In the genomic region with DNA sequence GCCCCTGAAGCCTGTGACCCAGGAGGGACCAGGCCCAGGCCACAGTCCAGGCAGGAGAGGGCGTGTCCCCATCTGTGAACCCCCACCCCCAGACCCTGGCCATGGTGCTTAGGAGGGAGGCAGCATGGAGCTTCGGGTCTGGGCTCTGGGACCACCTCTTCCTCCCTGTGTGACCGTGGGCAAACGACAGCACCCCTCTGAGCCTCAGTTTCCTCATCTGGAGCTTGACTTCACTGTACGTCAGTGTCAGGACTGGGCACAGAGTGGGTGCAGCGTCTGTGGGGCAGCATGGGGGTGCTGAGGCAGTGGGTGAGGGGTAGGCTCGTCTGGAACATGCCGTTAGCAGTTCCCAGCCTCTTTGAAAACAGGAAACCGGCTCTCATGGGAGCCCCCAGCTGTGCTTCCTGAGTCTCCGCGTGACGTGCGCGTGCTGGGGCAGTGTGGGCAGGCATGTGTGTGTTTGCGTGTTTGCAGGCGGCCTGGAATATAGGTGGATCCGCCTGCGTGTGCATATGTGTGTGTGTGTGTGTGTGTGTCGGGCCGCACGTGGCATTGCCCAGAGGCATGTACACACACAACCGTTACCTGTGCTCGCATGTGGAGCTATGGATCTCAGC, we compare ENCODE assay signal across 8 cellular contexts. TPM values are rescaled to one million over a fixed set of nuclear protein-coding genes. Genes with fewer than 3 reads are reported as not detected.
DNase-seq lines count a peak whose midpoint lies in the region; ATAC-seq, FAIRE-seq and TF ChIP-seq lines count a peak whose summit lies in the region.
"Had no signal": no experiment of that assay in that cellular context is flagged by ENCODE, and none has a peak within 500 bp of the region (broad histone marks: within the 10 kb centered on the region; RNA-seq: fewer than 3 reads in every experiment).

No MANE protein-coding gene starts in this region.

- no peak overlapping the region for H3K23ac ChIP-seq in H1 (ENCODE audit: insufficient read length)

- ATAC-seq in GM18498 (IDR thresholded peaks at IDR 0.05; ENCODE audit: unreplicated experiment) = no peak

- H3K4ac ChIP-seq in H1 (replicated peaks; ENCODE audit: insufficient read length, low read depth, low read length) = no peak overlapping the region

- H3K79me2 ChIP-seq in H1 (ENCODE audit: control insufficient read depth in 1 of 2, insufficient read depth in 2 of 2, low read length in 2 of 2) = no peaks in the 10 kb centered on the region

- FAIRE-seq in H1 (lab: Jason Lieb, UNC) = no peak
- FAIRE-seq: TTC549 had no signal

- no peak overlapping the region for H2BK120ac ChIP-seq in H1 (replicated peaks; ENCODE audit: low read depth, low read length)

- no peaks in the 10 kb centered on the region for H3K23me2 ChIP-seq in H1 (ENCODE audit: low read depth, low read length)

- H4K91ac ChIP-seq in H1 (replicated peaks; ENCODE audit: insufficient read length, low read length) = peak overlapping the region; percentile 17

- no peak overlapping the region for H3K18ac ChIP-seq in H1 (ENCODE audit: extremely low read depth, low read length)

- no peak overlapping the region for H3K56ac ChIP-seq in H1 (replicated peaks; ENCODE audit: insufficient read length, low read depth, low read length)

- H3K9me3 ChIP-seq in H1 (ENCODE audit: insufficient read depth in 2 of 2, low read depth in 1 of 2, low read length in 1 of 2) = no peaks in the 10 kb centered on the region

- peak overlapping the region; percentile 79 for H4K8ac ChIP-seq in H1 (ENCODE audit: extremely low read depth, insufficient read depth, low read length)

- no peaks in the 10 kb centered on the region for H3K79me1 ChIP-seq in H1 (ENCODE audit: low read depth, low read length)

- H3K4me1 Mint-ChIP-seq in osteocyte (ENCODE audit: unreplicated experiment) = peaks cover 52% of the 10 kb centered on the region

- peak overlapping the region; percentile 44 for H3K4me3 ChIP-seq in Jurkat, Clone E6-1 (ENCODE audit: low read length)
- no peak overlapping the region for H3K4me3 ChIP-seq in H1 (ENCODE audit: extremely low read depth in 1 of 4, insufficient read depth in 2 of 4, low read depth in 3 of 4, low read length in 4 of 4)

- no peak overlapping the region for H3K4me3 Mint-ChIP-seq in osteocyte (ENCODE audit: unreplicated experiment)

- no peaks in the 10 kb centered on the region for H3K36me3 ChIP-seq in H1 (ENCODE audit: control insufficient read depth in 2 of 4, insufficient read depth in 4 of 4, low read length in 3 of 4)

- no peaks in the 10 kb centered on the region for H3K9me3 Mint-ChIP-seq in osteocyte (ENCODE audit: unreplicated experiment)

- no peak overlapping the region for H3K4me2 ChIP-seq in H1 (ENCODE audit: insufficient read depth in 1 of 2, low read depth in 2 of 2, low read length in 2 of 2)

- no peak overlapping the region for H3K14ac ChIP-seq in H1 (ENCODE audit: insufficient read length)

- no peak for TF ChIP-seq RAD21 in H1 (IDR thresholded peaks at IDR 0.05 in 1 of 2, conservative IDR thresholded peaks at IDR 0.05 in 1 of 2; ENCODE audit: low read depth in 2 of 2, low read length in 2 of 2)

- H2AK5ac ChIP-seq in H1 (ENCODE audit: low read depth, low read length) = no peak overlapping the region

- no peaks in the 10 kb centered on the region for H3K36me3 Mint-ChIP-seq in osteocyte (ENCODE audit: unreplicated experiment)

- TF ChIP-seq POLR2A in H1 (IDR thresholded peaks at IDR 0.05; ENCODE audit: control extremely low read depth in 1 of 2, low read depth in 2 of 2, low read length in 2 of 2) = no peak

- peak overlapping the region; percentile 28; the same call in 1 of the 2 replicates for H2BK5ac ChIP-seq in H1 (ENCODE audit: low read depth, low read length)

- DNase-seq in Jurkat, Clone E6-1 (ENCODE audit: low read depth, low spot score) = peak; percentile 81
- DNase-seq in activated CD4-positive, alpha-beta T cell treated with anti-CD3 and anti-CD28 coated beads for 48 hours = peak; percentile 55
- DNase-seq in H1 (ENCODE audit: low read depth in 1 of 2, low spot score in 2 of 2) = no peak
- DNase-seq in osteocyte (ENCODE audit: extremely low spot score, unreplicated experiment) = no peak
- no peak for DNase-seq in NCI-H2081 treated with DMSO at 0.1 percent for 48 hours (lab: John Stamatoyannopoulos, UW)
- DNase-seq in AG08396 (ENCODE audit: low spot score) = no peak

- H2BK20ac ChIP-seq in H1 (ENCODE audit: low read length) = no peak overlapping the region

- no peak overlapping the region for H2AFZ ChIP-seq in H1 (ENCODE audit: low read length)

- CTCF ChIA-PET in H1 (lab: Charles Lee; ENCODE audit: partially characterized antibody) = interaction anchor here (0.8 to 1.8 kb wide), 6 partner anchors 8 to 137 kb away, joined by 3 to 8 read pairs (median 4); no protein-coding TSS in a partner anchor

- H2BK15ac ChIP-seq in H1 (ENCODE audit: low read length) = no peak overlapping the region

- H3K27ac ChIP-seq in H1 (ENCODE audit: low read depth, low read length) = no peak overlapping the region

- no peak for TF ChIP-seq EP300 in H1 (IDR thresholded peaks at IDR 0.05; ENCODE audit: borderline replicate concordance in 1 of 2, low read depth in 2 of 2, low read length in 2 of 2)

- 90% methylated on average over 23 of the region's 23 CpGs; no CpG with 5 or more reads in 1 of the 2 experiments for WGBS in H1 (ENCODE audit: extremely low coverage in 1 of 2, insufficient coverage in 1 of 2, insufficient read length in 1 of 2, insufficient replicate concordance in 2 of 2, low coverage in 1 of 2, low lambda C conversion rate in 2 of 2, missing lambda C conversion rate in 1 of 2), 2 experiments

- TF ChIP-seq CTCF in H1 (IDR thresholded peaks at IDR 0.05; ENCODE audit: control extremely low read depth in 1 of 3, insufficient read depth in 1 of 3, low read depth in 1 of 3, low read length in 3 of 3) (no peak), osteocyte (IDR thresholded peaks at IDR 0.05) (no peak)

- H4K20me1 ChIP-seq in H1 (replicated peaks in 1 of 2; ENCODE audit: control insufficient read depth in 1 of 2, insufficient read depth in 2 of 2, low read length in 2 of 2) = no peaks in the 10 kb centered on the region

- no peaks in the 10 kb centered on the region for H3K27me3 ChIP-seq in H1 (replicated peaks in 1 of 4; ENCODE audit: control insufficient read depth in 3 of 4, extremely low read depth in 1 of 4, insufficient read depth in 3 of 4, low read length in 3 of 4)

- POLR2A ChIA-PET in H1 (lab: Charles Lee; ENCODE audit: partially characterized antibody) = interaction anchor here (0.6 to 1.7 kb wide), 7 partner anchors 8 to 243 kb away, joined by 3 to 4 read pairs (median 3); partner anchors contain the start of gene RPL18A

- peak overlapping the region; percentile 81; the same call in 1 of the 2 replicates for H2BK12ac ChIP-seq in H1 (ENCODE audit: low read depth, low read length)

- peaks cover 0 to 4% (median 2%) of the 10 kb centered on the region in 4 experiments; a peak in 1 of 7 replicates for H3K4me1 ChIP-seq in H1 (replicated peaks in 1 of 4; ENCODE audit: control insufficient read depth in 3 of 4, insufficient read depth in 4 of 4, low read length in 3 of 4)

- H4K5ac ChIP-seq in H1 (ENCODE audit: insufficient read length, low read depth, low read length) = no peak overlapping the region

- no peaks in the 10 kb centered on the region for H3K27me3 Mint-ChIP-seq in osteocyte (ENCODE audit: unreplicated experiment)

- H3K27ac Mint-ChIP-seq in osteocyte (ENCODE audit: unreplicated experiment) = peak overlapping the region; percentile 65

- no peak overlapping the region for H3K9ac ChIP-seq in H1 (replicated peaks in 1 of 4; ENCODE audit: extremely low read depth in 1 of 4, low read depth in 3 of 4, low read length in 3 of 4)

TF ChIP-seq in H1, 55 proteins besides CTCF, POLR2A, EP300 and RAD21 (continues in another document):
- TF ChIP-seq CREB1 (IDR thresholded peaks at IDR 0.05) (no peak), TAF1 (IDR thresholded peaks at IDR 0.05; ENCODE audit: low read depth, low read length) (no peak), SP1 (IDR thresholded peaks at IDR 0.05; ENCODE audit: low read depth, low read length) (no peak), SRF (IDR thresholded peaks at IDR 0.05; ENCODE audit: low read depth, low read length) (no peak), TEAD4 (IDR thresholded peaks at IDR 0.05; ENCODE audit: low read depth, low read length) (no peak), NRF1 (IDR thresholded peaks at IDR 0.05; ENCODE audit: low read depth, low read length) (no peak), EZH2 (IDR thresholded peaks at IDR 0.05; ENCODE audit: low read depth, low read length, severe bottlenecking) (no peak), SAP30 (IDR thresholded peaks at IDR 0.05; ENCODE audit: insufficient read depth, insufficient replicate concordance, low read length) (no peak), PHF8 (conservative IDR thresholded peaks at IDR 0.05; ENCODE audit: low read depth, low read length) (no peak), JUND (IDR thresholded peaks at IDR 0.05; ENCODE audit: low read length) (no peak), SIN3A (conservative IDR thresholded peaks at IDR 0.05 in 1 of 2, IDR thresholded peaks at IDR 0.05 in 1 of 2; ENCODE audit: low read depth in 1 of 2, low read length in 2 of 2) (no peak)

RNA-seq across cellular contexts. Expression of gene ARRDC2, which starts 15.7 kb away (rescaled TPM):
- 16.4 TPM for polyA plus RNA-seq in Jurkat, Clone E6-1 (2012; ENCODE audit: insufficient read depth, insufficient read length)
- total RNA-seq in H1 (2021; fragmentation: NEBNext Ultra II Directional; extraction: Animal tissue kit (Norgen Biotek cat#: 25700)) = 6.2 and 6.9 TPM in 2 replicates
- 5.4 and 5.8 TPM in 2 replicates for polyA plus RNA-seq in H1 (2011; rRNA removed)
- polyA plus RNA-seq in H1 (2011; cell fraction: cytosol; rRNA removed) = 6.6 TPM
- 9.2 TPM for polyA plus RNA-seq in H1 (2011; cell fraction: nucleus; rRNA removed)
- polyA plus RNA-seq in H1 (2012, experiment 1 of 2) = 5.2 to 7.8 TPM (median 5.9 TPM) in 4 replicates
- polyA plus RNA-seq in H1 (2012, experiment 2 of 2) = 4.6 TPM
- 3.4 TPM for polyA plus RNA-seq in H1 (2013, experiment 1 of 2)
- polyA plus RNA-seq in H1 (2013, experiment 2 of 2) = 3.6 TPM
- 2.7 and 6.1 TPM in 2 replicates for polyA minus RNA-seq in H1 (2011; rRNA and poly(A)+ RNA removed)
- 7.0 TPM for polyA minus RNA-seq in H1 (2011; cell fraction: cytosol; rRNA and poly(A)+ RNA removed)
- polyA minus RNA-seq in H1 (2011; cell fraction: nucleus; rRNA and poly(A)+ RNA removed) = 10.7 TPM
- total RNA-seq in osteocyte = 15.4 and 19.8 TPM in 2 replicates

RNA-seq across cellular contexts. Expression of gene KCNN1, which starts 56.8 kb away (rescaled TPM):
- 0.77 TPM for polyA plus RNA-seq in Jurkat, Clone E6-1 (2012; ENCODE audit: insufficient read depth, insufficient read length)
- total RNA-seq in H1 (2021; fragmentation: NEBNext Ultra II Directional; extraction: Animal tissue kit (Norgen Biotek cat#: 25700)) = 9.3 and 11.0 TPM in 2 replicates
- 12.5 and 19.3 TPM in 2 replicates for polyA plus RNA-seq in H1 (2011; rRNA removed)
- 13.7 TPM for polyA plus RNA-seq in H1 (2011; cell fraction: cytosol; rRNA removed)
- 21.8 TPM for polyA plus RNA-seq in H1 (2011; cell fraction: nucleus; rRNA removed)
- 4.1 to 10.5 TPM (median 8.4 TPM) in 4 replicates for polyA plus RNA-seq in H1 (2012, experiment 1 of 2)
- 5.8 TPM for polyA plus RNA-seq in H1 (2012, experiment 2 of 2)
- 6.0 TPM for polyA plus RNA-seq in H1 (2013, experiment 1 of 2)
- 5.9 TPM for polyA plus RNA-seq in H1 (2013, experiment 2 of 2)
- 6.7 and 7.7 TPM in 2 replicates for polyA minus RNA-seq in H1 (2011; rRNA and poly(A)+ RNA removed)
- polyA minus RNA-seq in H1 (2011; cell fraction: cytosol; rRNA and poly(A)+ RNA removed) = 15.0 TPM
- polyA minus RNA-seq in H1 (2011; cell fraction: nucleus; rRNA and poly(A)+ RNA removed) = 14.4 TPM
- total RNA-seq in osteocyte = not detected in 2 replicates

Comparison
In these comparisons a context has a peak if more than half of its experiments do, and no peak if none do; other contexts are left out.
1. DNase-seq: peak in Jurkat, Clone E6-1 (single experiment) and activated CD4-positive, alpha-beta T cell treated with anti-CD3 and anti-CD28 coated beads for 48 hours (single experiment); none in H1 (0 of 2), osteocyte (single experiment), NCI-H2081 treated with DMSO at 0.1 percent for 48 hours (single experiment) and AG08396 (single experiment).
2. RNA of gene KCNN1, which starts 56.8 kb away (total RNA-seq): 9.3 to 11.0 TPM in H1; not detected in osteocyte; every median in the first group is over 10 times any median in the second.